In genomic region chr16:79769320-79770243, GRCh38 we compare ENCODE assay signal across 8 cellular contexts.
DNase-seq lines count a peak whose midpoint lies in the region; ATAC-seq and TF ChIP-seq lines count a peak whose summit lies in the region.

No MANE protein-coding gene starts in this region.

- CTCF ChIA-PET in T-cell (lab: Charles Lee) = interaction anchor here in 1 of 2 donors (1.0 kb wide), 1 partner anchor 22 kb away, joined by 3 read pairs; no protein-coding TSS in a partner anchor

- TF ChIP-seq CTCF in GM06990 (IDR thresholded peaks at IDR 0.05; ENCODE audit: insufficient read depth, low read length, poor library complexity, severe bottlenecking) (no peak), fibroblast of the aortic adventitia (IDR thresholded peaks at IDR 0.05; ENCODE audit: insufficient read depth, low read length) (no peak)

- ATAC-seq in T-cell (replicated peaks in 1 of 4) (no peak), GM18861 (IDR thresholded peaks at IDR 0.05; ENCODE audit: unreplicated experiment) (no peak)

- peak overlapping the region in 1 of 2 donors; percentile 62 for H3K27ac Mint-ChIP-seq in T-cell

- peak overlapping the region; percentile 70 for H3K9ac ChIP-seq in rectal smooth muscle tissue (ENCODE audit: low read length)

- no peak for DNase-seq in GM06990 (ENCODE audit: extremely low read depth, insufficient read length)
- no peak for DNase-seq in T-cell
- DNase-seq in fibroblast of the aortic adventitia (ENCODE audit: low read depth) = no peak
- no peak for DNase-seq in foreskin melanocyte
- DNase-seq in KG1 (lab: John Stamatoyannopoulos, UW) = no peak
- no peak for DNase-seq in NCI-H2029 (lab: John Stamatoyannopoulos, UW)

- no peaks in the 10 kb centered on the region for H3K36me3 Mint-ChIP-seq in T-cell

- peaks cover 22% of the 10 kb centered on the region for H3K4me1 ChIP-seq in rectal smooth muscle tissue (ENCODE audit: control insufficient read depth, insufficient read depth, low read length)

- H3K4me3 ChIP-seq in GM06990 (replicated peaks; ENCODE audit: low read depth, low read length) (peak overlapping the region; percentile 60), fibroblast of the aortic adventitia (ENCODE audit: low read depth, low read length) (peak overlapping the region; percentile 61), rectal smooth muscle tissue (ENCODE audit: low read length) (peak overlapping the region; percentile 87)

- H3K27me3 Mint-ChIP-seq in T-cell = peaks cover 0 to 11% of the 10 kb centered on the region in 2 donors

- H3K4me3 Mint-ChIP-seq in T-cell = peak overlapping the region; percentile 82 to 89 (median 85)

- H3K4me1 Mint-ChIP-seq in T-cell = peaks cover 15 to 31% (median 27%) of the 10 kb centered on the region in 3 donors

- POLR2A ChIA-PET in T-cell (lab: Charles Lee) = interaction anchor here in 1 of 2 donors (0.6 to 0.8 kb wide), 3 partner anchors 43 to 1063 kb away, joined by 3 read pairs; no protein-coding TSS in a partner anchor

- peak overlapping the region; percentile 77 for H3K27ac ChIP-seq in rectal smooth muscle tissue (ENCODE audit: low read depth, low read length)

- H3K36me3 ChIP-seq in GM06990 (ENCODE audit: control insufficient read depth, insufficient read depth, low read length) (no peaks in the 10 kb centered on the region), rectal smooth muscle tissue (ENCODE audit: control insufficient read depth, insufficient read depth, low read length) (no peaks in the 10 kb centered on the region)

- no peaks in the 10 kb centered on the region for H3K9me3 Mint-ChIP-seq in T-cell

- H3K27me3 ChIP-seq in GM06990 (replicated peaks; ENCODE audit: control insufficient read depth, insufficient read depth, low read length) (no peaks in the 10 kb centered on the region; the same call in 1 of the 2 replicates), rectal smooth muscle tissue (ENCODE audit: control insufficient read depth, insufficient read depth, low read length) (no peaks in the 10 kb centered on the region)
